In genomic region chr14:98133806-98134205, GRCh38 we compare ENCODE assay signal across 27 cellular contexts.
"Had no signal": no experiment of that assay in that cellular context is flagged by ENCODE, and none has a peak within 500 bp of the region (broad histone marks: within the 10 kb centered on the region; RNA-seq: fewer than 3 reads in every experiment).

No MANE protein-coding gene starts in this region.

- H3K27ac ChIP-seq: adrenal gland, body of pancreas, coronary artery, foreskin keratinocyte, heart left ventricle, spleen, testis, transverse colon had no signal

- H3K36me3 ChIP-seq: adrenal gland, heart left ventricle, spleen, transverse colon had no signal

- H3K4me3 Mint-ChIP-seq: activated CD4-positive, alpha-beta T cell treated with anti-CD3 and anti-CD28 coated beads for 36 hours; activated T-cell treated with anti-CD3 and anti-CD28 coated beads, Interleukin-2, amount 50 U/mL, for 72 hours; effector memory CD8-positive, alpha-beta T cell; immature natural killer cell; nephron; T-helper 2 cell treated with Interferon-gamma antibody and Interleukin-4, amounts not matched to agents 5 μg/mL and 100 μg/mL, for 36 hours had no signal

- FAIRE-seq: kidney had no signal

- H3K36me3 Mint-ChIP-seq: immature natural killer cell had no signal

- H3K27ac Mint-ChIP-seq: activated CD4-positive, alpha-beta T cell treated with anti-CD3 and anti-CD28 coated beads for 36 hours; activated naive CD4-positive, alpha-beta T cell treated with anti-CD3 and anti-CD28 coated beads, Interleukin-2, amount 50 U/mL, for 72 hours; effector memory CD8-positive, alpha-beta T cell; immature natural killer cell; nephron; T-helper 2 cell treated with Interferon-gamma antibody and Interleukin-4, amounts not matched to agents 5 μg/mL and 100 μg/mL, for 36 hours had no signal

- H3K27me3 ChIP-seq: body of pancreas, testis had no signal

- ATAC-seq: activated CD4-positive, alpha-beta T cell treated with anti-CD3 and anti-CD28 coated beads for 36 hours; activated naive CD4-positive, alpha-beta T cell treated with anti-CD3 and anti-CD28 coated beads, Interleukin-2, amount 50 U/mL, for 72 hours; activated T-cell treated with anti-CD3 and anti-CD28 coated beads, Interleukin-2, amount 50 U/mL, for 72 hours; body of pancreas; effector memory CD8-positive, alpha-beta T cell; foreskin keratinocyte; heart left ventricle; right cardiac atrium; stimulated activated naive CD8-positive, alpha-beta T cell treated with anti-CD3 and anti-CD28 coated beads, Interleukin-15, Interleukin-2, amounts not matched to agents 100 U/mL and 50 U/mL, for 24 hours had no signal

- H3K9me3 ChIP-seq: adrenal gland, body of pancreas, heart left ventricle, spleen, testis, transverse colon had no signal

- H3K4me1 ChIP-seq: adrenal gland, body of pancreas, heart left ventricle, testis, transverse colon had no signal

- H3K27me3 Mint-ChIP-seq: activated CD4-positive, alpha-beta T cell treated with anti-CD3 and anti-CD28 coated beads for 36 hours; effector memory CD8-positive, alpha-beta T cell had no signal

- DNase-seq: activated CD4-positive, alpha-beta T cell treated with anti-CD3 and anti-CD28 coated beads for 36 hours; activated CD4-positive, CD25-positive, alpha-beta regulatory T cell; activated naive CD4-positive, alpha-beta T cell; activated T-cell treated with anti-CD3 and anti-CD28 coated beads for 4 hours; activated T-cell treated with anti-CD3 and anti-CD28 coated beads, Interleukin-2, amount 50 U/mL, for 72 hours; aorta; body of pancreas; effector memory CD8-positive, alpha-beta T cell; erythroblast; foreskin keratinocyte; heart left ventricle; hypothalamus; immature natural killer cell; kidney; midbrain; posterior cingulate gyrus; right cardiac atrium; spleen; stimulated activated CD4-positive, alpha-beta T cell treated with anti-CD3 and anti-CD28 coated beads, Interleukin-2, amount 100 ng/mL, for 48 hours; stimulated activated naive CD8-positive, alpha-beta T cell treated with anti-CD3 and anti-CD28 coated beads, Interleukin-15, Interleukin-2, amounts not matched to agents 100 U/mL and 50 U/mL, for 24 hours; testis; transverse colon had no signal

- H3K4me3 ChIP-seq: adrenal gland, body of pancreas, coronary artery, heart left ventricle, spleen, testis, transverse colon had no signal

- H3K9me3 Mint-ChIP-seq: activated naive CD4-positive, alpha-beta T cell treated with anti-CD3 and anti-CD28 coated beads, Interleukin-2, amount 50 U/mL, for 72 hours; activated T-cell treated with anti-CD3 and anti-CD28 coated beads, Interleukin-2, amount 50 U/mL, for 72 hours; effector memory CD8-positive, alpha-beta T cell; immature natural killer cell; nephron; T-helper 2 cell treated with Interferon-gamma antibody and Interleukin-4, amounts not matched to agents 5 μg/mL and 100 μg/mL, for 36 hours had no signal
